Comparison of ENCODE assay signal across 8 cellular contexts in the genomic region with DNA sequence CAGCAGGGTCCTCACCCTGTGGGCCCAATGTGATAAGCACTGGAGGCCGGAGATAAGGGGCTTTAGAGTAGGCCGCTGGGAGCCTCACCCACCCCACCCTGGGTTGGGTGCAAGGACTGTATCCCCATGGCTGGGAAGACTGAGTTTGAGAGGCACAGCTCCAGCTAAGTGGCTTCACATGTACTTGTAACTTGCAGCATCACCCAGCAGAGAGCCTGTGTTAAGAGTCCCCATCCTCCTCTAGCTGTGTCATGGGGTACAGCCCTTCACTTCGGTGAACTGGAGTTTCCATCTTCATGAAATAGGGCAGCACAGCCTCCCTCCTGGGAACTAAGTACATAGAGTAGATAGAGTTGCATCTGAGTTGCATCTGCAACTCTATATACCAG. TPM values are rescaled to one million over a fixed set of nuclear protein-coding genes. Genes with fewer than 3 reads are reported as not detected.
DNase-seq lines count a peak whose midpoint lies in the region; TF ChIP-seq lines count a peak whose summit lies in the region.
"Had no signal": no experiment of that assay in that cellular context is flagged by ENCODE, and none has a peak within 500 bp of the region (broad histone marks: within the 10 kb centered on the region; RNA-seq: fewer than 3 reads in every experiment).

No MANE protein-coding gene starts in this region.

- H3K79me2 ChIP-seq in Karpas-422 (ENCODE audit: low read length): peaks cover 20% of the 10 kb centered on the region

- TF ChIP-seq CTCF in chondrocyte (IDR thresholded peaks at IDR 0.05): no peak
- TF ChIP-seq CTCF in progenitor cell of endocrine pancreas (IDR thresholded peaks at IDR 0.05; ENCODE audit: unreplicated experiment): no peak

- intact Hi-C loops in posterior vena cava (cut with DNase I): loop anchor here in 1 of 2 donors (5.0 kb wide), 1 partner anchor 33 kb away; no protein-coding TSS in a partner anchor

- peak overlapping the region; percentile 88 for H3K9ac ChIP-seq in Karpas-422 (ENCODE audit: low read length)

- H3K4me1 ChIP-seq in Karpas-422 (ENCODE audit: low read length): peaks cover 29% of the 10 kb centered on the region

- H3K9me3 ChIP-seq in Karpas-422 (ENCODE audit: low read length): no peaks in the 10 kb centered on the region

- H3K4me1 Mint-ChIP-seq in chondrocyte (ENCODE audit: low read depth): peaks cover 29% of the 10 kb centered on the region
- H3K4me1 Mint-ChIP-seq in progenitor cell of endocrine pancreas (ENCODE audit: low read depth): peaks cover 14% of the 10 kb centered on the region

- no peaks in the 10 kb centered on the region for H3K9me2 ChIP-seq in Karpas-422 (replicated peaks; ENCODE audit: insufficient read depth, low read length)

- H3K36me3 ChIP-seq in Karpas-422 (ENCODE audit: insufficient read depth, low read length): peaks cover 6% of the 10 kb centered on the region

- H3K27me3 Mint-ChIP-seq in chondrocyte (ENCODE audit: low read depth) (no peaks in the 10 kb centered on the region), progenitor cell of endocrine pancreas (peaks cover 3% of the 10 kb centered on the region)

- H3K27ac Mint-ChIP-seq in chondrocyte (ENCODE audit: unreplicated experiment) (no peak overlapping the region), progenitor cell of endocrine pancreas (no peak overlapping the region)

- peak overlapping the region; percentile 83 for H3K4me3 ChIP-seq in Karpas-422 (ENCODE audit: low read length)

- H3K9me3 Mint-ChIP-seq in chondrocyte (ENCODE audit: low read depth): no peaks in the 10 kb centered on the region
- no peaks in the 10 kb centered on the region for H3K9me3 Mint-ChIP-seq in progenitor cell of endocrine pancreas (ENCODE audit: low read depth)

- H3K27ac ChIP-seq in Karpas-422 (ENCODE audit: low read length) (peak overlapping the region; percentile 62; the same call in 1 of the 2 replicates), caudate nucleus (ENCODE audit: low read depth, low read length) (no peak overlapping the region)

- H3K27me3 ChIP-seq in Karpas-422 (ENCODE audit: low read length): no peaks in the 10 kb centered on the region

- H2AFZ ChIP-seq in Karpas-422 (ENCODE audit: low read length): no peak overlapping the region

- H4K20me1 ChIP-seq in Karpas-422 (ENCODE audit: insufficient read depth, low read depth, low read length): no peaks in the 10 kb centered on the region

- peak overlapping the region; percentile 83 for H3K4me2 ChIP-seq in Karpas-422 (ENCODE audit: low read depth, low read length, poor library complexity, severe bottlenecking)

- DNase-seq in Karpas-422: no peak
- no peak for DNase-seq in chondrocyte (ENCODE audit: low spot score)
- DNase-seq in progenitor cell of endocrine pancreas (ENCODE audit: low spot score, unreplicated experiment): no peak
- no peak for DNase-seq in midbrain (lab: John Stamatoyannopoulos, UW)
- DNase-seq in posterior vena cava (ENCODE audit: low spot score): no peak
- no peak for DNase-seq in caudate nucleus (lab: John Stamatoyannopoulos, UW)
- DNase-seq: NCI-H226; stimulated activated CD4-positive, alpha-beta T cell treated with anti-CD3 and anti-CD28 coated beads, Interleukin-2, amount 100 ng/mL, for 24 hours had no signal

- H3K36me3 Mint-ChIP-seq in chondrocyte (ENCODE audit: low read depth) (no peaks in the 10 kb centered on the region), progenitor cell of endocrine pancreas (ENCODE audit: insufficient read depth) (peaks cover 6% of the 10 kb centered on the region)

- H3K4me3 Mint-ChIP-seq in chondrocyte (ENCODE audit: unreplicated experiment): peak overlapping the region; percentile 86
- H3K4me3 Mint-ChIP-seq in progenitor cell of endocrine pancreas (ENCODE audit: low read depth): peak overlapping the region; percentile 92

RNA-seq across cellular contexts. Expression of gene PRDX2, which starts 1.3 kb away (rescaled TPM):
- 372 and 566 TPM in 2 replicates for total RNA-seq in Karpas-422 (2014; rRNA removed; shearing (Covaris generic); ENCODE audit: low replicate concordance)
- total RNA-seq in chondrocyte (184 to 211 TPM (median 190 TPM) in 3 replicates), progenitor cell of endocrine pancreas (524 and 554 TPM in 2 replicates), posterior vena cava (100 to 1,000 TPM; 126 to 130 TPM)

RNA-seq across cellular contexts. Expression of gene THSD8, which starts 1.5 kb away (rescaled TPM):
- total RNA-seq in Karpas-422 (2014; rRNA removed; shearing (Covaris generic); ENCODE audit: low replicate concordance): 9.0 TPM in 1 of 2 replicates, not detected in the other
- 3.6 to 5.4 TPM (median 4.5 TPM) in 3 replicates for total RNA-seq in chondrocyte
- total RNA-seq in progenitor cell of endocrine pancreas: 16.5 and 22.7 TPM in 2 replicates
- 1 to 10 TPM in 1 of 2 donors, under 1 TPM in 1; 1.00 to 1.6 TPM for total RNA-seq in posterior vena cava

RNA-seq across cellular contexts. Expression of gene RNASEH2A, which starts 6.0 kb away (rescaled TPM):
- 37.8 and 48.4 TPM in 2 replicates for total RNA-seq in Karpas-422 (2014; rRNA removed; shearing (Covaris generic); ENCODE audit: low replicate concordance)
- 9.9 to 22.8 TPM (median 11.9 TPM) in 3 replicates for total RNA-seq in chondrocyte
- total RNA-seq in progenitor cell of endocrine pancreas: 32.8 and 37.4 TPM in 2 replicates
- 1 to 10 TPM; 4.3 to 5.1 TPM for total RNA-seq in posterior vena cava

RNA-seq across cellular contexts. Expression of gene JUNB, which starts 9.1 kb away (rescaled TPM):
- 60.0 and 156 TPM in 2 replicates for total RNA-seq in Karpas-422 (2014; rRNA removed; shearing (Covaris generic); ENCODE audit: low replicate concordance)
- total RNA-seq in chondrocyte: 99.0 to 129 TPM (median 122 TPM) in 3 replicates
- total RNA-seq in progenitor cell of endocrine pancreas: 5.7 and 6.0 TPM in 2 replicates
- 100 to 1,000 TPM; 193 to 418 TPM for total RNA-seq in posterior vena cava

RNA-seq across cellular contexts. Expression of gene HOOK2, which starts 25.0 kb away (rescaled TPM):
- 7.6 and 21.2 TPM in 2 replicates for total RNA-seq in Karpas-422 (2014; rRNA removed; shearing (Covaris generic); ENCODE audit: low replicate concordance)
- 26.8 to 34.0 TPM (median 30.5 TPM) in 3 replicates for total RNA-seq in chondrocyte
- 115 TPM in 2 replicates for total RNA-seq in progenitor cell of endocrine pancreas
- total RNA-seq in posterior vena cava: 10 to 100 TPM; 20.2 to 21.7 TPM
